19 cellular contexts compared by ENCODE assay signal in genomic region chr2:164981217-164981990, GRCh38. TPM values are rescaled to one million over a fixed set of nuclear protein-coding genes. Genes with fewer than 3 reads are reported as not detected.
DNase-seq lines count a peak whose midpoint lies in the region; ATAC-seq and TF ChIP-seq lines count a peak whose summit lies in the region.
"Had no signal": no experiment of that assay in that cellular context is flagged by ENCODE, and none has a peak within 500 bp of the region (broad histone marks: within the 10 kb centered on the region; RNA-seq: fewer than 3 reads in every experiment).

No MANE protein-coding gene starts in this region.

- WGBS in SK-N-SH (ENCODE audit: low lambda C conversion rate), result 21% methylated on average over 7 of the region's 7 CpGs

- peaks cover 50% of the 10 kb centered on the region for H3F3A ChIP-seq in SK-N-SH (replicated peaks; ENCODE audit: insufficient read depth)

- no peaks in the 10 kb centered on the region for H3K36me3 ChIP-seq in SK-N-SH (replicated peaks in 1 of 2; ENCODE audit: control insufficient read depth in 1 of 2, insufficient read depth in 2 of 2, low read length in 1 of 2)
- H3K36me3 ChIP-seq: colonic mucosa, Peyer's patch, spleen had no signal

- peak overlapping the region; percentile 22 to 29; a peak in 3 of 4 replicates for H3K4me3 ChIP-seq in SK-N-SH (ENCODE audit: low read depth in 2 of 2, low read length in 1 of 2)
- H3K4me3 ChIP-seq: colonic mucosa, Peyer's patch, spleen had no signal

- POLR2A ChIA-PET in SK-N-SH (lab: Yijun Ruan, JAX), result no interaction called here

- peak; percentile 98 for ATAC-seq in foreskin keratinocyte
- peak; percentile 39 to 64 for ATAC-seq in stimulated activated naive B cell treated with anti-CD40 and anti-IgM and Interleukin-4, amounts not matched to agents 10 μg/mL and 1 μg/mL and 100 μg/mL, for 72 hours (replicated peaks)
- no peak for ATAC-seq in activated CD8-positive, alpha-beta memory T cell treated with anti-CD3 and anti-CD28 coated beads, Interleukin-2, amount 10 ng/mL, durations not matched to agents 7 days and 5 days

- H3K27me3 ChIP-seq in SK-N-SH (ENCODE audit: insufficient read depth) (no peaks in the 10 kb centered on the region), foreskin keratinocyte (no peaks in the 10 kb centered on the region)
- H3K27me3 ChIP-seq: colonic mucosa, Peyer's patch, spleen had no signal

- no peaks in the 10 kb centered on the region for H3K36me3 Mint-ChIP-seq in stimulated activated naive B cell treated with anti-CD40 and anti-IgM and Interleukin-4, amounts not matched to agents 10 μg/mL and 1 μg/mL and 100 μg/mL, for 72 hours
- H3K36me3 Mint-ChIP-seq in activated CD8-positive, alpha-beta memory T cell treated with anti-CD3 and anti-CD28 coated beads, Interleukin-2, amount 10 ng/mL, durations not matched to agents 7 days and 5 days, result no peaks in the 10 kb centered on the region
- H3K36me3 Mint-ChIP-seq: type B pancreatic cell had no signal

- no peak overlapping the region for H3K4me3 Mint-ChIP-seq in stimulated activated naive B cell treated with anti-CD40 and anti-IgM and Interleukin-4, amounts not matched to agents 10 μg/mL and 1 μg/mL and 100 μg/mL, for 72 hours
- no peak overlapping the region for H3K4me3 Mint-ChIP-seq in activated CD8-positive, alpha-beta memory T cell treated with anti-CD3 and anti-CD28 coated beads, Interleukin-2, amount 10 ng/mL, durations not matched to agents 7 days and 5 days
- H3K4me3 Mint-ChIP-seq: nephron, type B pancreatic cell had no signal

- DNase-seq in NCI-H2196 (lab: John Stamatoyannopoulos, UW; ENCODE audit: unreplicated experiment) (peak; percentile 16), NCI-H2196 treated with DMSO at 0.1 percent for 48 hours (lab: John Stamatoyannopoulos, UW; ENCODE audit: unreplicated experiment) (no peak), SK-N-SH (no peak), foreskin keratinocyte (peak in 1 of 2 donors; percentile 76), NCI-H146 treated with DMSO at 0.1 percent for 48 hours (lab: John Stamatoyannopoulos, UW; ENCODE audit: unreplicated experiment) (no peak)
- no peak for DNase-seq in stimulated activated naive B cell treated with anti-CD40 and anti-IgM and Interleukin-4, amounts not matched to agents 10 μg/mL and 1 μg/mL and 100 μg/mL, for 72 hours
- DNase-seq in activated CD8-positive, alpha-beta memory T cell treated with anti-CD3 and anti-CD28 coated beads, Interleukin-2, amount 10 ng/mL, durations not matched to agents 7 days and 5 days, result no peak
- DNase-seq in activated CD4-positive, CD25-positive, alpha-beta regulatory T cell (lab: John Stamatoyannopoulos, UW), result no peak
- DNase-seq: activated naive CD4-positive, alpha-beta T cell treated with anti-CD3 and anti-CD28 coated beads, Interleukin-2, amount 50 U/mL, for 16 hours; colonic mucosa; DND-41; Karpas-422; Peyer's patch; spleen; T1000 had no signal

- no peaks in the 10 kb centered on the region for H3K27me3 Mint-ChIP-seq in stimulated activated naive B cell treated with anti-CD40 and anti-IgM and Interleukin-4, amounts not matched to agents 10 μg/mL and 1 μg/mL and 100 μg/mL, for 72 hours
- H3K27me3 Mint-ChIP-seq in activated CD8-positive, alpha-beta memory T cell treated with anti-CD3 and anti-CD28 coated beads, Interleukin-2, amount 10 ng/mL, durations not matched to agents 7 days and 5 days, result peaks cover 4% of the 10 kb centered on the region
- H3K27me3 Mint-ChIP-seq: type B pancreatic cell had no signal

- H3K9me2 ChIP-seq in SK-N-SH, result no peaks in the 10 kb centered on the region

- H3K27ac Mint-ChIP-seq in stimulated activated naive B cell treated with anti-CD40 and anti-IgM and Interleukin-4, amounts not matched to agents 10 μg/mL and 1 μg/mL and 100 μg/mL, for 72 hours, result no peak overlapping the region
- no peak overlapping the region for H3K27ac Mint-ChIP-seq in activated CD8-positive, alpha-beta memory T cell treated with anti-CD3 and anti-CD28 coated beads, Interleukin-2, amount 10 ng/mL, durations not matched to agents 7 days and 5 days
- H3K27ac Mint-ChIP-seq: type B pancreatic cell had no signal

- CTCF ChIA-PET in SK-N-SH (lab: Yijun Ruan, JAX), result interaction anchor here (0.6 to 5.0 kb wide), 2 partner anchors 11 to 35 kb away, joined by 3 to 25 read pairs; no protein-coding TSS in a partner anchor
- CTCF ChIA-PET in activated CD8-positive, alpha-beta memory T cell treated with anti-CD3 and anti-CD28 coated beads, Interleukin-2, amount 10 ng/mL, durations not matched to agents 7 days and 5 days (lab: Charles Lee), result no interaction called here

- no peaks in the 10 kb centered on the region for H3K79me2 ChIP-seq in SK-N-SH (ENCODE audit: insufficient read depth)

- H3K9me3 ChIP-seq in SK-N-SH, result no peaks in the 10 kb centered on the region
- H3K9me3 ChIP-seq: colonic mucosa, Peyer's patch, spleen had no signal

- H3K4me2 ChIP-seq in SK-N-SH, result peak overlapping the region; percentile 63

- H3K4me1 ChIP-seq in SK-N-SH (ENCODE audit: control insufficient read depth in 1 of 2, insufficient read depth in 2 of 2, low read depth in 1 of 2, low read length in 1 of 2) (peaks cover 4 to 20% of the 10 kb centered on the region in 2 experiments; a peak in 2 of 4 replicates), foreskin keratinocyte (peaks cover 26% of the 10 kb centered on the region)
- H3K4me1 ChIP-seq: colonic mucosa, Peyer's patch had no signal

- TF ChIP-seq CTCF in SK-N-SH (IDR thresholded peaks at IDR 0.05) (no peak), foreskin keratinocyte (conservative IDR thresholded peaks at IDR 0.05) (no peak)

- no peaks in the 10 kb centered on the region for H4K20me1 ChIP-seq in SK-N-SH (ENCODE audit: insufficient read depth)

- H3K9ac ChIP-seq in SK-N-SH, result peak overlapping the region; percentile 62; the same call in 1 of the 2 replicates

- peak in 1 of 2 experiments; percentile 35; a peak in 1 of 4 replicates for TF ChIP-seq EP300 in SK-N-SH (IDR thresholded peaks at IDR 0.05; ENCODE audit: borderline replicate concordance in 1 of 2, low read depth in 1 of 2, low read length in 1 of 2)

- peak overlapping the region; percentile 66 for H2AFZ ChIP-seq in SK-N-SH (ENCODE audit: low read depth)

- H3K9me3 Mint-ChIP-seq in stimulated activated naive B cell treated with anti-CD40 and anti-IgM and Interleukin-4, amounts not matched to agents 10 μg/mL and 1 μg/mL and 100 μg/mL, for 72 hours, result no peaks in the 10 kb centered on the region
- no peaks in the 10 kb centered on the region for H3K9me3 Mint-ChIP-seq in activated CD8-positive, alpha-beta memory T cell treated with anti-CD3 and anti-CD28 coated beads, Interleukin-2, amount 10 ng/mL, durations not matched to agents 7 days and 5 days (ENCODE audit: low read depth)
- H3K9me3 Mint-ChIP-seq: nephron, type B pancreatic cell had no signal

- H3K27ac ChIP-seq in SK-N-SH (ENCODE audit: low read depth in 2 of 2, low read length in 1 of 2) (peak overlapping the region; percentile 79 to 94), foreskin keratinocyte (peak overlapping the region; percentile 63)
- H3K27ac ChIP-seq: 22Rv1, colonic mucosa, Peyer's patch, spleen had no signal

- TF ChIP-seq RAD21 in SK-N-SH (IDR thresholded peaks at IDR 0.05; ENCODE audit: low read length), result no peak

- H3K4me1 Mint-ChIP-seq in stimulated activated naive B cell treated with anti-CD40 and anti-IgM and Interleukin-4, amounts not matched to agents 10 μg/mL and 1 μg/mL and 100 μg/mL, for 72 hours, result peaks cover 22 to 39% of the 10 kb centered on the region in 2 donors
- peaks cover 7% of the 10 kb centered on the region for H3K4me1 Mint-ChIP-seq in activated CD8-positive, alpha-beta memory T cell treated with anti-CD3 and anti-CD28 coated beads, Interleukin-2, amount 10 ng/mL, durations not matched to agents 7 days and 5 days

TF ChIP-seq in SK-N-SH, 30 proteins besides CTCF, POLR2A, EP300 and RAD21 (continues in another document):
- TF ChIP-seq EZH2phosphoT487 (IDR thresholded peaks at IDR 0.05; ENCODE audit: borderline replicate concordance, low read depth) (no peak), PBX3 (IDR thresholded peaks at IDR 0.05) (peak; percentile 51), GABPA (IDR thresholded peaks at IDR 0.05; ENCODE audit: low read depth) (no peak), TEAD4 (IDR thresholded peaks at IDR 0.05; ENCODE audit: borderline replicate concordance, insufficient read depth) (peak; percentile 51; the same call in 1 of the 2 replicates), CHD2 (IDR thresholded peaks at IDR 0.05; ENCODE audit: low read length, partially characterized antibody) (no peak), MEF2A (IDR thresholded peaks at IDR 0.05; ENCODE audit: borderline replicate concordance, low read depth) (no peak), GATA2 (CRISPR knock-in tag; IDR thresholded peaks at IDR 0.05) (no peak), JUND (IDR thresholded peaks at IDR 0.05) (peak; percentile 80), IRF3 (IDR thresholded peaks at IDR 0.05; ENCODE audit: low read depth, low read length) (no peak)

RNA-seq across cellular contexts. Expression of gene SLC38A11, which starts 26.1 kb away (rescaled TPM):
- polyA plus RNA-seq in SK-N-SH (2012; rRNA removed), result not detected in 2 replicates
- polyA plus RNA-seq in SK-N-SH (2012; cell fraction: cytosol; rRNA removed), result 0.01 and 0.05 TPM in 2 replicates
- polyA plus RNA-seq in SK-N-SH (2012; cell fraction: nucleus; rRNA removed), result 0.05 TPM in 1 of 2 replicates, not detected in the other
- not detected in 2 replicates for total RNA-seq in foreskin keratinocyte
- polyA plus RNA-seq in foreskin keratinocyte, result not detected in 2 replicates
- not detected for total RNA-seq in activated CD8-positive, alpha-beta memory T cell treated with anti-CD3 and anti-CD28 coated beads, Interleukin-2, amount 10 ng/mL, durations not matched to agents 7 days and 5 days
- total RNA-seq: activated CD8-positive, alpha-beta memory T cell treated with anti-CD3 and anti-CD28 coated beads for 36 hours had no signal
